In genomic region chr15:89127054-89127702, GRCh38 we compare ENCODE assay signal across 9 cellular contexts.
DNase-seq lines count a peak whose midpoint lies in the region; ATAC-seq, FAIRE-seq and TF ChIP-seq lines count a peak whose summit lies in the region.
"Had no signal": no experiment of that assay in that cellular context is flagged by ENCODE, and none has a peak within 500 bp of the region (broad histone marks: within the 10 kb centered on the region; RNA-seq: fewer than 3 reads in every experiment).

No MANE protein-coding gene starts in this region.

- no peak for ATAC-seq in GM19452 (IDR thresholded peaks at IDR 0.05; ENCODE audit: unreplicated experiment)

- H3K4me3 ChIP-seq in fibroblast of pulmonary artery (replicated peaks; ENCODE audit: low read depth, low read length) = no peak overlapping the region
- H3K4me3 ChIP-seq: HAP-1 had no signal

- peak; percentile 12 for TF ChIP-seq CTCF in fibroblast of pulmonary artery (IDR thresholded peaks at IDR 0.05; ENCODE audit: low read length, missing control alignments)

- no peak for FAIRE-seq in RCC 7860 (lab: Jason Lieb, UNC)

- DNase-seq in activated CD8-positive, alpha-beta memory T cell treated with anti-CD3 and anti-CD28 coated beads, Interleukin-2, amount 50 U/mL, for 48 hours = peak; percentile 63
- no peak for DNase-seq in activated CD8-positive, alpha-beta memory T cell treated with anti-CD3 and anti-CD28 coated beads, Interleukin-2, amount 50 U/mL, for 4 hours
- DNase-seq in RCC 7860 (ENCODE audit: low spot score) (peak; percentile 21), fibroblast of pulmonary artery (ENCODE audit: low read depth) (no peak), NCI-H146 (lab: John Stamatoyannopoulos, UW) (no peak), hippocampal formation (lab: John Stamatoyannopoulos, UW) (no peak)
- DNase-seq in stimulated activated CD4-positive, alpha-beta T cell treated with anti-CD3 and anti-CD28 coated beads, Interleukin-4, amount 100 ng/mL, for 48 hours (ENCODE audit: low read depth in 2 of 2) = peak; percentile 17 to 35

Comparison
In these comparisons a context has a peak if more than half of its experiments do, and no peak if none do; other contexts are left out.
1. DNase-seq: peak in activated CD8-positive, alpha-beta memory T cell treated with anti-CD3 and anti-CD28 coated beads, Interleukin-2, amount 50 U/mL, for 48 hours (single experiment), RCC 7860 (single experiment) and stimulated activated CD4-positive, alpha-beta T cell treated with anti-CD3 and anti-CD28 coated beads, Interleukin-4, amount 100 ng/mL, for 48 hours (2 of 2); none in activated CD8-positive, alpha-beta memory T cell treated with anti-CD3 and anti-CD28 coated beads, Interleukin-2, amount 50 U/mL, for 4 hours (single experiment), fibroblast of pulmonary artery (single experiment), NCI-H146 (single experiment) and hippocampal formation (0 of 2).